In genomic region chr5:139664727-139665351, GRCh38 we compare ENCODE assay signal across 10 cellular contexts. TPM values are rescaled to one million over a fixed set of nuclear protein-coding genes. Genes with fewer than 3 reads are reported as not detected.
A peak's percentile ranks its signal among the peaks of the same experiment; 100 is the strongest.
DNase-seq lines count a peak whose midpoint lies in the region; ATAC-seq and TF ChIP-seq lines count a peak whose summit lies in the region.
"Had no signal": no experiment of that assay in that cellular context is flagged by ENCODE, and none has a peak within 500 bp of the region (broad histone marks: within the 10 kb centered on the region; RNA-seq: fewer than 3 reads in every experiment).

No MANE protein-coding gene starts in this region.

- TF ChIP-seq CTCF in HEK293 (tag by site-specific recombination; IDR thresholded peaks at IDR 0.05) (no peak), lower lobe of right lung (IDR thresholded peaks at IDR 0.05) (no peak), stomach (IDR thresholded peaks at IDR 0.05) (no peak), MM.1S (IDR thresholded peaks at IDR 0.05; ENCODE audit: low read length) (no peak)

- 67 to 76% (median 74%) methylated on average over 13 to 15 of the region's 15 CpGs for WGBS in stomach, 5 donors

- DNase-seq in cerebellum (ENCODE audit: low spot score) (peak; percentile 62), lower lobe of right lung (no peak), stomach (no peak), MM.1S (no peak)
- DNase-seq: activated CD8-positive, alpha-beta memory T cell treated with anti-CD3 and anti-CD28 coated beads for 24 hours; NCI-H1048 had no signal

- H4K20me1 ChIP-seq in MM.1S (ENCODE audit: insufficient read depth, low read length), result peaks cover 5% of the 10 kb centered on the region; the same call in 1 of the 2 replicates

- POLR2A ChIA-PET in HEK293 (lab: Yijun Ruan, JAX), result interaction anchor here (1.1 kb wide), 1 partner anchor 13 kb away, joined by 3 read pairs; no protein-coding TSS in a partner anchor

- H3K4me3 ChIP-seq in HEK293 (ENCODE audit: low read depth, low read length), result no peak overlapping the region
- no peak overlapping the region for H3K4me3 ChIP-seq in lower lobe of right lung
- H3K4me3 ChIP-seq in stomach, result no peak overlapping the region
- no peak overlapping the region for H3K4me3 ChIP-seq in MM.1S (ENCODE audit: low read length)

- H3K27me3 ChIP-seq in lower lobe of right lung (ENCODE audit: low read depth) (no peaks in the 10 kb centered on the region), stomach (no peaks in the 10 kb centered on the region), MM.1S (replicated peaks; ENCODE audit: insufficient read depth, low read length) (no peaks in the 10 kb centered on the region)

- no peak overlapping the region for H2AFZ ChIP-seq in MM.1S (ENCODE audit: low read length)

- no peaks in the 10 kb centered on the region for H3K36me3 ChIP-seq in HEK293 (ENCODE audit: control insufficient read depth in 2 of 2, insufficient read depth in 1 of 2, low read length in 2 of 2)
- H3K36me3 ChIP-seq in lower lobe of right lung, result no peaks in the 10 kb centered on the region
- H3K36me3 ChIP-seq in stomach, result peaks cover 0 to 3% (median 0%) of the 10 kb centered on the region in 4 donors
- no peaks in the 10 kb centered on the region for H3K36me3 ChIP-seq in MM.1S (replicated peaks; ENCODE audit: insufficient read depth, low read length)

- H3K9me2 ChIP-seq in MM.1S (replicated peaks; ENCODE audit: insufficient read depth, low read length), result no peaks in the 10 kb centered on the region

- no peak for TF ChIP-seq EP300 in stomach (IDR thresholded peaks at IDR 0.05)

- no peak for TF ChIP-seq POLR2A in stomach (IDR thresholded peaks at IDR 0.05)

- H3F3A ChIP-seq in MM.1S (ENCODE audit: insufficient read depth, low read length), result peaks cover 34% of the 10 kb centered on the region

- peaks cover 4% of the 10 kb centered on the region; the same call in 1 of the 2 replicates for H3K4me1 ChIP-seq in HEK293 (ENCODE audit: control insufficient read depth, insufficient read depth, low read length)
- peaks cover 96% of the 10 kb centered on the region for H3K4me1 ChIP-seq in lower lobe of right lung
- H3K4me1 ChIP-seq in stomach, result peaks cover 87 to 100% (median 98%) of the 10 kb centered on the region in 4 donors
- H3K4me1 ChIP-seq in MM.1S (ENCODE audit: low read length), result peaks cover 15% of the 10 kb centered on the region

- H3K9me3 ChIP-seq in HEK293 (ENCODE audit: control insufficient read depth, insufficient read depth, low read depth, low read length) (no peaks in the 10 kb centered on the region), lower lobe of right lung (no peaks in the 10 kb centered on the region), stomach (no peaks in the 10 kb centered on the region), MM.1S (replicated peaks; ENCODE audit: insufficient read depth, low read length) (no peaks in the 10 kb centered on the region)

- ATAC-seq in lower lobe of right lung (no peak), GM21619 (IDR thresholded peaks at IDR 0.05; ENCODE audit: unreplicated experiment) (no peak), GM19023 (IDR thresholded peaks at IDR 0.05; ENCODE audit: unreplicated experiment) (no peak), GM21528 (IDR thresholded peaks at IDR 0.05; ENCODE audit: low FRiP score, unreplicated experiment) (no peak)

- intact Hi-C loops in lower lobe of right lung (cut with DNase I), result no loop called here
- intact Hi-C loops in stomach (cut with DNase I; ENCODE audit: low total_unique reads), result no loop called here

- H3K4me2 ChIP-seq in MM.1S (ENCODE audit: low read depth, low read length), result no peak overlapping the region

- CTCF ChIA-PET in HEK293 (lab: Yijun Ruan, JAX), result interaction anchor here (0.7 to 1.1 kb wide), 2 partner anchors 37 to 101 kb away, joined by 3 read pairs; no protein-coding TSS in a partner anchor

- H3K27ac ChIP-seq in HEK293 (ENCODE audit: extremely low read depth, low read depth, low read length) (no peak overlapping the region), lower lobe of right lung (peak overlapping the region; percentile 47), stomach (peak overlapping the region in 4 of 5 donors; percentile 88 to 95 (median 92)), MM.1S (ENCODE audit: low read length) (no peak overlapping the region)

- no peak overlapping the region for H3K9ac ChIP-seq in MM.1S (ENCODE audit: low read length)

- H3K79me2 ChIP-seq in MM.1S (ENCODE audit: low read length), result peaks cover 97% of the 10 kb centered on the region

TF ChIP-seq in HEK293, 187 proteins besides CTCF, POLR2A, EP300 and RAD21:
- no peak for TF ChIP-seq ZNF518A (tag by site-specific recombination; conservative IDR thresholded peaks at IDR 0.05; ENCODE audit: low read depth)
- TF ChIP-seq ZNF221 (tag by site-specific recombination; IDR thresholded peaks at IDR 0.05; ENCODE audit: borderline replicate concordance), result no peak
- no peak for TF ChIP-seq SCRT1 (tag by site-specific recombination; IDR thresholded peaks at IDR 0.05; ENCODE audit: borderline replicate concordance)
- TF ChIP-seq BCL11A (tag by site-specific recombination; IDR thresholded peaks at IDR 0.05; ENCODE audit: low read depth), result 0 out of 2 replicates have a peak, but pooled peaks have one; percentile 13
TF ChIP-seq in HEK293: peak in this region for 1.

RNA-seq across cellular contexts. Expression of gene CXXC5, which starts 16.7 kb away (rescaled TPM):
- 76.6 TPM for total RNA-seq in cerebellum
- 27.3 TPM for total RNA-seq in lower lobe of right lung
- 100 to 1,000 TPM in 1 of 5 donors, 10 to 100 TPM in 4; 25.9 to 101 (median 32.7) TPM for total RNA-seq in stomach
- 10 to 100 TPM; 18.3 to 26.3 (median 22.2) TPM for polyA plus RNA-seq in stomach

Comparison
In these comparisons a context has a peak if more than half of its experiments do, and no peak if none do; other contexts are left out.
1. H3K27ac ChIP-seq: peak in lower lobe of right lung (single experiment) and stomach (4 of 5); none in HEK293 (single experiment) and MM.1S (single experiment).